1 cellular context compared by ENCODE assay signal in genomic region chr2:218710687-218711549, GRCh38.
TF ChIP-seq lines count a peak whose summit lies in the region.

A gene with protein sequence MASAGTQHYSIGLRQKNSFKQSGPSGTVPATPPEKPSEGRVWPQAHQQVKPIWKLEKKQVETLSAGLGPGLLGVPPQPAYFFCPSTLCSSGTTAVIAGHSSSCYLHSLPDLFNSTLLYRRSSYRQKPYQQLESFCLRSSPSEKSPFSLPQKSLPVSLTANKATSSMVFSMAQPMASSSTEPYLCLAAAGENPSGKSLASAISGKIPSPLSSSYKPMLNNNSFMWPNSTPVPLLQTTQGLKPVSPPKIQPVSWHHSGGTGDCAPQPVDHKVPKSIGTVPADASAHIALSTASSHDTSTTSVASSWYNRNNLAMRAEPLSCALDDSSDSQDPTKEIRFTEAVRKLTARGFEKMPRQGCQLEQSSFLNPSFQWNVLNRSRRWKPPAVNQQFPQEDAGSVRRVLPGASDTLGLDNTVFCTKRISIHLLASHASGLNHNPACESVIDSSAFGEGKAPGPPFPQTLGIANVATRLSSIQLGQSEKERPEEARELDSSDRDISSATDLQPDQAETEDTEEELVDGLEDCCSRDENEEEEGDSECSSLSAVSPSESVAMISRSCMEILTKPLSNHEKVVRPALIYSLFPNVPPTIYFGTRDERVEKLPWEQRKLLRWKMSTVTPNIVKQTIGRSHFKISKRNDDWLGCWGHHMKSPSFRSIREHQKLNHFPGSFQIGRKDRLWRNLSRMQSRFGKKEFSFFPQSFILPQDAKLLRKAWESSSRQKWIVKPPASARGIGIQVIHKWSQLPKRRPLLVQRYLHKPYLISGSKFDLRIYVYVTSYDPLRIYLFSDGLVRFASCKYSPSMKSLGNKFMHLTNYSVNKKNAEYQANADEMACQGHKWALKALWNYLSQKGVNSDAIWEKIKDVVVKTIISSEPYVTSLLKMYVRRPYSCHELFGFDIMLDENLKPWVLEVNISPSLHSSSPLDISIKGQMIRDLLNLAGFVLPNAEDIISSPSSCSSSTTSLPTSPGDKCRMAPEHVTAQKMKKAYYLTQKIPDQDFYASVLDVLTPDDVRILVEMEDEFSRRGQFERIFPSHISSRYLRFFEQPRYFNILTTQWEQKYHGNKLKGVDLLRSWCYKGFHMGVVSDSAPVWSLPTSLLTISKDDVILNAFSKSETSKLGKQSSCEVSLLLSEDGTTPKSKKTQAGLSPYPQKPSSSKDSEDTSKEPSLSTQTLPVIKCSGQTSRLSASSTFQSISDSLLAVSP (plus strand): TSS chr2:218710835. CDS start chr2:218737677, 26,842 bp downstream.

TF ChIP-seq in HepG2, 621 proteins besides CTCF, POLR2A, EP300 and RAD21 (continued from another document and continues in another):
- TF ChIP-seq PHF21A (CRISPR knock-in tag; IDR thresholded peaks at IDR 0.05) (peak; percentile 59), ELF3 (CRISPR knock-in tag; IDR thresholded peaks at IDR 0.05) (peak; percentile 87), SAP130 (CRISPR knock-in tag; IDR thresholded peaks at IDR 0.05; ENCODE audit: low read depth) (peak; percentile 93), ZNF441 (CRISPR knock-in tag; IDR thresholded peaks at IDR 0.05; ENCODE audit: borderline replicate concordance) (0 out of 2 replicates have a peak, but pooled peaks have one; percentile 13), ZNF30 (CRISPR knock-in tag; IDR thresholded peaks at IDR 0.05) (no peak; the same call in 1 of the 2 replicates), FOXC1 (CRISPR knock-in tag; IDR thresholded peaks at IDR 0.05; ENCODE audit: borderline replicate concordance) (peak; percentile 97), ZNF333 (CRISPR knock-in tag; IDR thresholded peaks at IDR 0.05; ENCODE audit: borderline replicate concordance) (peak; percentile 94; the same call in 1 of the 2 replicates), ZNF549 (CRISPR knock-in tag; IDR thresholded peaks at IDR 0.05) (0 out of 2 replicates have a peak, but pooled peaks have one; percentile 44), SPEN (CRISPR knock-in tag; IDR thresholded peaks at IDR 0.05; ENCODE audit: low read depth) (peak; percentile 97), CSRNP2 (CRISPR knock-in tag; conservative IDR thresholded peaks at IDR 0.05; ENCODE audit: low read depth) (no peak), ZNF790 (CRISPR knock-in tag; IDR thresholded peaks at IDR 0.05; ENCODE audit: borderline replicate concordance) (no peak; the same call in 1 of the 2 replicates), ZNF101 (CRISPR knock-in tag; IDR thresholded peaks at IDR 0.05; ENCODE audit: borderline replicate concordance, low read depth) (peak; percentile 68; the same call in 1 of the 2 replicates), ZBTB25 (CRISPR knock-in tag; IDR thresholded peaks at IDR 0.05) (no peak), AGO2 (optimal IDR thresholded peaks at IDR 0.05; ENCODE audit: low read depth, low read length) (peak; percentile 93), ZNF572 (CRISPR knock-in tag; IDR thresholded peaks at IDR 0.05) (no peak; the same call in 1 of the 2 replicates), SALL1 (CRISPR knock-in tag; IDR thresholded peaks at IDR 0.05) (peak; percentile 96), ZNF34 (CRISPR knock-in tag; IDR thresholded peaks at IDR 0.05; ENCODE audit: borderline replicate concordance) (peak; percentile 95; the same call in 1 of the 2 replicates), ZNF24 (IDR thresholded peaks at IDR 0.05) (0 out of 2 replicates have a peak, but pooled peaks have one; percentile 42), MTA1 (CRISPR knock-in tag; IDR thresholded peaks at IDR 0.05; ENCODE audit: borderline replicate concordance) (peak; percentile 99), RBM22 (optimal IDR thresholded peaks at IDR 0.05; ENCODE audit: low read length) (no peak), ZNF138 (CRISPR knock-in tag; IDR thresholded peaks at IDR 0.05; ENCODE audit: low read depth) (peak; percentile 97; the same call in 1 of the 2 replicates), MAFG (CRISPR knock-in tag; IDR thresholded peaks at IDR 0.05) (no peak), SNAPC5 (CRISPR knock-in tag; IDR thresholded peaks at IDR 0.05; ENCODE audit: borderline replicate concordance) (peak; percentile 50; the same call in 1 of the 2 replicates), WIZ (CRISPR knock-in tag; IDR thresholded peaks at IDR 0.05) (peak; percentile 97), NFYB (CRISPR knock-in tag; IDR thresholded peaks at IDR 0.05) (peak; percentile 29; the same call in 1 of the 2 replicates), CC2D1A (CRISPR knock-in tag; IDR thresholded peaks at IDR 0.05) (peak; percentile 16; the same call in 1 of the 2 replicates), MXI1 (IDR thresholded peaks at IDR 0.05; ENCODE audit: borderline replicate concordance, low read depth, low read length) (peak; percentile 85), ZNF329 (CRISPR knock-in tag; IDR thresholded peaks at IDR 0.05; ENCODE audit: low read depth) (peak; percentile 81; the same call in 1 of the 2 replicates), U2AF1 (optimal IDR thresholded peaks at IDR 0.05; ENCODE audit: low read depth, low read length) (no peak), HNF4A (CRISPR knock-in tag; IDR thresholded peaks at IDR 0.05) (peak; percentile 31; the same call in 1 of the 2 replicates), SRSF1 (optimal IDR thresholded peaks at IDR 0.05; ENCODE audit: low read depth, low read length) (peak; percentile 2), ZNF607 (CRISPR knock-in tag; IDR thresholded peaks at IDR 0.05; ENCODE audit: borderline replicate concordance) (peak; percentile 72; the same call in 1 of the 2 replicates), TOPORS (CRISPR knock-in tag; IDR thresholded peaks at IDR 0.05) (peak; percentile 93; the same call in 1 of the 2 replicates), SYNCRIP (IDR thresholded peaks at IDR 0.05; ENCODE audit: insufficient read depth, low read depth, low read length) (no peak), TBP (CRISPR knock-in tag; IDR thresholded peaks at IDR 0.05) (peak; percentile 60; the same call in 1 of the 2 replicates), ZNF720 (CRISPR knock-in tag; IDR thresholded peaks at IDR 0.05) (0 out of 2 replicates have a peak, but pooled peaks have one; percentile 82), SNRNP70 (IDR thresholded peaks at IDR 0.05; ENCODE audit: low read depth, low read length) (no peak), ZNF879 (CRISPR knock-in tag; IDR thresholded peaks at IDR 0.05) (no peak), HHEX (CRISPR knock-in tag; IDR thresholded peaks at IDR 0.05) (no peak), ZBTB33 (CRISPR knock-in tag; IDR thresholded peaks at IDR 0.05) (peak; percentile 71), ZFX (CRISPR knock-in tag; IDR thresholded peaks at IDR 0.05; ENCODE audit: low read depth) (peak; percentile 94)
- TF ChIP-seq, protein P1, sequence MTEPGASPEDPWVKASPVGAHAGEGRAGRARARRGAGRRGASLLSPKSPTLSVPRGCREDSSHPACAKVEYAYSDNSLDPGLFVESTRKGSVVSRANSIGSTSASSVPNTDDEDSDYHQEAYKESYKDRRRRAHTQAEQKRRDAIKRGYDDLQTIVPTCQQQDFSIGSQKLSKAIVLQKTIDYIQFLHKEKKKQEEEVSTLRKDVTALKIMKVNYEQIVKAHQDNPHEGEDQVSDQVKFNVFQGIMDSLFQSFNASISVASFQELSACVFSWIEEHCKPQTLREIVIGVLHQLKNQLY (CRISPR knock-in tag; IDR thresholded peaks at IDR 0.05), result peak; percentile 56; the same call in 1 of the 2 replicates
- TF ChIP-seq, protein P2, sequence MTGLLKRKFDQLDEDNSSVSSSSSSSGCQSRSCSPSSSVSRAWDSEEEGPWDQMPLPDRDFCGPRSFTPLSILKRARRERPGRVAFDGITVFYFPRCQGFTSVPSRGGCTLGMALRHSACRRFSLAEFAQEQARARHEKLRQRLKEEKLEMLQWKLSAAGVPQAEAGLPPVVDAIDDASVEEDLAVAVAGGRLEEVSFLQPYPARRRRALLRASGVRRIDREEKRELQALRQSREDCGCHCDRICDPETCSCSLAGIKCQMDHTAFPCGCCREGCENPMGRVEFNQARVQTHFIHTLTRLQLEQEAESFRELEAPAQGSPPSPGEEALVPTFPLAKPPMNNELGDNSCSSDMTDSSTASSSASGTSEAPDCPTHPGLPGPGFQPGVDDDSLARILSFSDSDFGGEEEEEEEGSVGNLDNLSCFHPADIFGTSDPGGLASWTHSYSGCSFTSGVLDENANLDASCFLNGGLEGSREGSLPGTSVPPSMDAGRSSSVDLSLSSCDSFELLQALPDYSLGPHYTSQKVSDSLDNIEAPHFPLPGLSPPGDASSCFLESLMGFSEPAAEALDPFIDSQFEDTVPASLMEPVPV (CRISPR knock-in tag; IDR thresholded peaks at IDR 0.05), result peak; percentile 85; the same call in 1 of the 2 replicates
- TF ChIP-seq, protein P3, sequence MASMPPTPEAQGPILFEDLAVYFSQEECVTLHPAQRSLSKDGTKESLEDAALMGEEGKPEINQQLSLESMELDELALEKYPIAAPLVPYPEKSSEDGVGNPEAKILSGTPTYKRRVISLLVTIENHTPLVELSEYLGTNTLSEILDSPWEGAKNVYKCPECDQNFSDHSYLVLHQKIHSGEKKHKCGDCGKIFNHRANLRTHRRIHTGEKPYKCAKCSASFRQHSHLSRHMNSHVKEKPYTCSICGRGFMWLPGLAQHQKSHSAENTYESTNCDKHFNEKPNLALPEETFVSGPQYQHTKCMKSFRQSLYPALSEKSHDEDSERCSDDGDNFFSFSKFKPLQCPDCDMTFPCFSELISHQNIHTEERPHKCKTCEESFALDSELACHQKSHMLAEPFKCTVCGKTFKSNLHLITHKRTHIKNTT (CRISPR knock-in tag; IDR thresholded peaks at IDR 0.05), result no peak
- TF ChIP-seq, protein P4, sequence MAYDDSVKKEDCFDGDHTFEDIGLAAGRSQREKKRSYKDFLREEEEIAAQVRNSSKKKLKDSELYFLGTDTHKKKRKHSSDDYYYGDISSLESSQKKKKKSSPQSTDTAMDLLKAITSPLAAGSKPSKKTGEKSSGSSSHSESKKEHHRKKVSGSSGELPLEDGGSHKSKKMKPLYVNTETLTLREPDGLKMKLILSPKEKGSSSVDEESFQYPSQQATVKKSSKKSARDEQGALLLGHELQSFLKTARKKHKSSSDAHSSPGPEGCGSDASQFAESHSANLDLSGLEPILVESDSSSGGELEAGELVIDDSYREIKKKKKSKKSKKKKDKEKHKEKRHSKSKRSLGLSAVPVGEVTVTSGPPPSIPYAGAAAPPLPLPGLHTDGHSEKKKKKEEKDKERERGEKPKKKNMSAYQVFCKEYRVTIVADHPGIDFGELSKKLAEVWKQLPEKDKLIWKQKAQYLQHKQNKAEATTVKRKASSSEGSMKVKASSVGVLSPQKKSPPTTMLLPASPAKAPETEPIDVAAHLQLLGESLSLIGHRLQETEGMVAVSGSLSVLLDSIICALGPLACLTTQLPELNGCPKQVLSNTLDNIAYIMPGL (CRISPR knock-in tag; IDR thresholded peaks at IDR 0.05; ENCODE audit: borderline replicate concordance in 1 of 2, low read depth in 1 of 2), result peak; percentile 100
- TF ChIP-seq, protein P5, sequence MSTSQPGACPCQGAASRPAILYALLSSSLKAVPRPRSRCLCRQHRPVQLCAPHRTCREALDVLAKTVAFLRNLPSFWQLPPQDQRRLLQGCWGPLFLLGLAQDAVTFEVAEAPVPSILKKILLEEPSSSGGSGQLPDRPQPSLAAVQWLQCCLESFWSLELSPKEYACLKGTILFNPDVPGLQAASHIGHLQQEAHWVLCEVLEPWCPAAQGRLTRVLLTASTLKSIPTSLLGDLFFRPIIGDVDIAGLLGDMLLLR (CRISPR knock-in tag; IDR thresholded peaks at IDR 0.05), result peak; percentile 90
- TF ChIP-seq, protein P6, sequence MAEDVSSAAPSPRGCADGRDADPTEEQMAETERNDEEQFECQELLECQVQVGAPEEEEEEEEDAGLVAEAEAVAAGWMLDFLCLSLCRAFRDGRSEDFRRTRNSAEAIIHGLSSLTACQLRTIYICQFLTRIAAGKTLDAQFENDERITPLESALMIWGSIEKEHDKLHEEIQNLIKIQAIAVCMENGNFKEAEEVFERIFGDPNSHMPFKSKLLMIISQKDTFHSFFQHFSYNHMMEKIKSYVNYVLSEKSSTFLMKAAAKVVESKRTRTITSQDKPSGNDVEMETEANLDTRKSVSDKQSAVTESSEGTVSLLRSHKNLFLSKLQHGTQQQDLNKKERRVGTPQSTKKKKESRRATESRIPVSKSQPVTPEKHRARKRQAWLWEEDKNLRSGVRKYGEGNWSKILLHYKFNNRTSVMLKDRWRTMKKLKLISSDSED (CRISPR knock-in tag; IDR thresholded peaks at IDR 0.05), result peak; percentile 38; the same call in 1 of the 2 replicates
